ENCODE assay signal across 1 cellular context in genomic region chr17:16477666-16478065, GRCh38.
TF ChIP-seq lines count a peak whose summit lies in the region.

No MANE protein-coding gene starts in this region.

TF ChIP-seq in GM23338, 12 proteins besides CTCF, POLR2A, EP300 and RAD21:
- TF ChIP-seq ZNF462 (CRISPR knock-in tag; IDR thresholded peaks at IDR 0.05) (no peak), REST (IDR thresholded peaks at IDR 0.05; ENCODE audit: unreplicated experiment) (no peak), ETS1 (IDR thresholded peaks at IDR 0.05) (no peak), EZH2phosphoT487 (IDR thresholded peaks at IDR 0.05; ENCODE audit: unreplicated experiment) (no peak), STAT1 (IDR thresholded peaks at IDR 0.05; ENCODE audit: unreplicated experiment) (no peak), POLR2AphosphoS5 (IDR thresholded peaks at IDR 0.05; ENCODE audit: low read depth) (no peak), EZH2 (IDR thresholded peaks at IDR 0.05; ENCODE audit: low read depth, unreplicated experiment) (no peak), NANOG (IDR thresholded peaks at IDR 0.05; ENCODE audit: borderline replicate concordance) (no peak), JUNB (IDR thresholded peaks at IDR 0.05; ENCODE audit: unreplicated experiment) (no peak), ZNF331 (CRISPR knock-in tag; IDR thresholded peaks at IDR 0.05; ENCODE audit: low read depth) (no peak), CREB1 (CRISPR knock-in tag; IDR thresholded peaks at IDR 0.05; ENCODE audit: low read depth) (no peak), ZNF114 (CRISPR knock-in tag; IDR thresholded peaks at IDR 0.05) (no peak)
